8 cellular contexts compared by ENCODE assay signal in genomic region chr1:40096977-40097782, GRCh38. TPM values are rescaled to one million over a fixed set of nuclear protein-coding genes. Genes with fewer than 3 reads are reported as not detected.
DNase-seq lines count a peak whose midpoint lies in the region; ATAC-seq and TF ChIP-seq lines count a peak whose summit lies in the region.

Gene PPT1, minus strand, starts transcription at chr1:40097252. Its CDS starts 14 bp downstream, at chr1:40097238.

- peaks cover 26% of the 10 kb centered on the region for H3K4me1 ChIP-seq in PC-3 (ENCODE audit: insufficient read depth, low read length)
- H3K4me1 ChIP-seq in muscle layer of colon (ENCODE audit: insufficient read depth, low read length): peaks cover 15% of the 10 kb centered on the region

- peaks cover 10% of the 10 kb centered on the region for H3K27me3 Mint-ChIP-seq in activated T-cell treated with anti-CD3 and anti-CD28 coated beads, Interleukin-2, amount 50 U/mL, for 24 hours

- H3K27ac ChIP-seq in C4-2B (peak within 1 kb of the TSS; percentile 63), PC-3 (ENCODE audit: low read length) (peak within 1 kb of the TSS; percentile 13; the same call in 1 of the 2 replicates), muscle layer of colon (ENCODE audit: low read depth, low read length) (peak within 1 kb of the TSS; percentile 77)

- H3K4me3 Mint-ChIP-seq in activated T-cell treated with anti-CD3 and anti-CD28 coated beads, Interleukin-2, amount 50 U/mL, for 24 hours: peak within 1 kb of the TSS; percentile 94

- H3K36me3 ChIP-seq in PC-3 (ENCODE audit: low read depth, low read length) (peaks cover 11% of the 10 kb centered on the region), muscle layer of colon (ENCODE audit: insufficient read depth, low read length) (peaks cover under 1% of the 10 kb centered on the region)

- intact Hi-C loops in PC-3 (cut with micrococcal nuclease): no loop called here

- POLR2A ChIA-PET in PC-3 (lab: Charles Lee; ENCODE audit: unreplicated experiment): no interaction called here

- H3K9me3 ChIP-seq in PC-3 (ENCODE audit: low read length) (no peaks in the 10 kb centered on the region), muscle layer of colon (ENCODE audit: low read length) (no peaks in the 10 kb centered on the region)

- peaks cover 45% of the 10 kb centered on the region for H3K79me2 ChIP-seq in PC-3 (ENCODE audit: low read length)

- CTCF ChIA-PET in PC-3 (lab: Charles Lee): no interaction called here

- BruUV-seq in PC-3 (replicated peaks; lab: Mats Ljungman, UMichigan): no TSS peak

- peak within 1 kb of the TSS; percentile 98 for H2AFZ ChIP-seq in PC-3 (ENCODE audit: low read length)

- H3K27me3 ChIP-seq in PC-3 (ENCODE audit: low read length) (no peaks in the 10 kb centered on the region), muscle layer of colon (ENCODE audit: control insufficient read depth in 1 of 2, insufficient read depth in 2 of 2, low read length in 2 of 2) (no peaks in the 10 kb centered on the region)

- peaks cover 44% of the 10 kb centered on the region for H3K4me1 Mint-ChIP-seq in activated T-cell treated with anti-CD3 and anti-CD28 coated beads, Interleukin-2, amount 50 U/mL, for 24 hours (ENCODE audit: low read depth)

- DNase-seq in HUDEP-2 (lab: John Stamatoyannopoulos, UW; ENCODE audit: unreplicated experiment in 76 of 76) (peak in 67 of 76 experiments; percentile 9 to 76 (median 55)), PC-3 (peak; percentile 84)
- DNase-seq in activated T-cell treated with anti-CD3 and anti-CD28 coated beads, Interleukin-2, amount 50 U/mL, for 24 hours: peak; percentile 88
- DNase-seq in stimulated activated CD8-positive, alpha-beta memory T cell treated with anti-CD3 and anti-CD28 coated beads, Interleukin-7, amount 100 ng/mL, for 1 hour (ENCODE audit: low read depth in 2 of 2): peak; percentile 43 to 46

- H3F3A ChIP-seq in PC-3 (ENCODE audit: low read length, unreplicated experiment): no peaks in the 10 kb centered on the region

- TF ChIP-seq CTCF in C4-2B (conservative IDR thresholded peaks at IDR 0.05) (no peak), PC-3 (conservative IDR thresholded peaks at IDR 0.05; ENCODE audit: low read depth, low read length) (no peak)

- H3K9me2 ChIP-seq in PC-3 (replicated peaks; ENCODE audit: low read length): no peaks in the 10 kb centered on the region

- peak; percentile 87 for ATAC-seq in GM19395 (IDR thresholded peaks at IDR 0.05; ENCODE audit: unreplicated experiment)
- peak; percentile 95 for ATAC-seq in PC-3
- ATAC-seq in esophagus mucosa: peak; percentile 91

- H3K9ac ChIP-seq in PC-3 (ENCODE audit: low read length): peak within 1 kb of the TSS; percentile 67
- H3K9ac ChIP-seq in muscle layer of colon (ENCODE audit: low read length): peak within 1 kb of the TSS; percentile 20

- H4K20me1 ChIP-seq in PC-3 (ENCODE audit: low read length): no peaks in the 10 kb centered on the region

- peaks cover 42% of the 10 kb centered on the region for H3K36me3 Mint-ChIP-seq in activated T-cell treated with anti-CD3 and anti-CD28 coated beads, Interleukin-2, amount 50 U/mL, for 24 hours (ENCODE audit: low read depth)

- H3K4me2 ChIP-seq in PC-3 (ENCODE audit: low read length): peak within 1 kb of the TSS; percentile 90

- peak within 1 kb of the TSS; percentile 85 for H3K4me3 ChIP-seq in PC-3 (ENCODE audit: low read length)
- H3K4me3 ChIP-seq in muscle layer of colon (ENCODE audit: low read depth in 1 of 2, low read length in 2 of 2): peak within 1 kb of the TSS; percentile 72 to 81

- no peaks in the 10 kb centered on the region for H3K9me3 Mint-ChIP-seq in activated T-cell treated with anti-CD3 and anti-CD28 coated beads, Interleukin-2, amount 50 U/mL, for 24 hours

- H3K27ac Mint-ChIP-seq in activated T-cell treated with anti-CD3 and anti-CD28 coated beads, Interleukin-2, amount 50 U/mL, for 24 hours: peak within 1 kb of the TSS; percentile 91

RNA-seq across cellular contexts. Expression of gene PPT1, which starts in this region (rescaled TPM):
- total RNA-seq in PC-3 (2014; rRNA removed): 63.9 and 72.9 TPM in 2 replicates
- total RNA-seq in esophagus mucosa: 41.0 TPM

Comparison
In these comparisons a context has a peak if more than half of its experiments do, and no peak if none do; other contexts are left out.
1. Peak in every context shown above with its lines: DNase-seq, ATAC-seq, H3K4me3 ChIP-seq and H3K27ac ChIP-seq.
2. H3K27ac ChIP-seq: peak in every context shown above with its lines; median percentile 77 in muscle layer of colon; 63 in C4-2B; 13 in PC-3.